10 cellular contexts compared by ENCODE assay signal in the genomic region with DNA sequence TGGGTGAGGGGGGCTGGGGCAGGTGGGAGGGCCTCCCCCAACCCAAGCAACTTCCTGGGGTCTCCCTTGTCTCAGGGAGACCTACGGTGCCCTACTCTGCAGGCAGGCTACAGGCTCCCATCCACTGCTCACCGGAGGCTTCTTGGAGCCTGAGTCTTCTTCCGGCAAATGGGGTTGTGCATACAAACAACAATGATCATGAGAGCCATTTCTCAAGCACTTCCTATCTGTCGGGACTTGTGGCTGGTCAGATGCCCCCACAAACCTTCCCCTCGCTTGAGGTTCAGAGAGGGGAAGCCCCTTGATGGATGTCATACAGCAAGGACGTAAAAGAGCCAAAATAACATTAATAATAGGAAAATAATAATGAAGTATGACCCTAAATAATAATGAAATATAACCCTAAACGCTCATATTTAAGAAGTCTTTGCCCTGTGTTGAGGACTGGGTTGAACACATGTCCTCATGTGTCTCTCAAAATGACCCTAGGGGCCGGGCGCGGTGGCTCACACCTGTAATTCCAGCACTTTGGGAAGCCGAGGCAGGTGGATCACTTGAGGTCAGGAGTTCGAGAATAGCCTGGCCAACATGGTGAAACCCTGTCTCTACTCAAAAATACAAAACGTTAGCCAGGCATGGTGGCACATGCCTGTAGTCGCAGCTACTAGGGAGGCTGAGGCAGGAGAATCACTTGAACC. TPM values are rescaled to one million over a fixed set of nuclear protein-coding genes. Genes with fewer than 3 reads are reported as not detected.
DNase-seq lines count a peak whose midpoint lies in the region; ATAC-seq and FAIRE-seq lines count a peak whose summit lies in the region.
"Had no signal": no experiment of that assay in that cellular context is flagged by ENCODE, and none has a peak within 500 bp of the region (broad histone marks: within the 10 kb centered on the region; RNA-seq: fewer than 3 reads in every experiment).

No MANE protein-coding gene starts in this region.

- peak; percentile 82 for FAIRE-seq in GM19239 (lab: Jason Lieb, UNC)

- no peaks in the 10 kb centered on the region for H3K27me3 ChIP-seq in CD4-positive, CD25-positive, alpha-beta regulatory T cell (ENCODE audit: control insufficient read depth, insufficient read depth, low read length)

- H3K36me3 ChIP-seq in CD4-positive, CD25-positive, alpha-beta regulatory T cell (ENCODE audit: control insufficient read depth, insufficient read depth, low read length) = peaks cover 14% of the 10 kb centered on the region
- H3K36me3 ChIP-seq: gastrocnemius medialis had no signal

- H3K4me3 ChIP-seq in CD4-positive, CD25-positive, alpha-beta regulatory T cell (ENCODE audit: low read depth, low read length) = peak overlapping the region; percentile 97

- H3K9me3 ChIP-seq in CD4-positive, CD25-positive, alpha-beta regulatory T cell (ENCODE audit: control insufficient read depth in 2 of 2, low read length in 2 of 2) = no peaks in the 10 kb centered on the region
- H3K9me3 ChIP-seq: gastrocnemius medialis had no signal

- peaks cover 19 to 87% (median 51%) of the 10 kb centered on the region in 4 donors for H3K4me1 Mint-ChIP-seq in CD4-positive, CD25-positive, alpha-beta regulatory T cell
- H3K4me1 Mint-ChIP-seq in activated naive CD4-positive, alpha-beta T cell treated with anti-CD3 and anti-CD28 coated beads, Interleukin-2, amount 50 U/mL, for 24 hours = peaks cover 82% of the 10 kb centered on the region
- peaks cover 65 to 71% of the 10 kb centered on the region in 2 donors for H3K4me1 Mint-ChIP-seq in natural killer cell treated with Interleukin-12 subunit alpha and Interleukin-12 subunit beta and Interleukin-15 and Interleukin-18, amount 100 ng/mL, for 72 hours (ENCODE audit: low read depth in 2 of 2)

- peaks cover 0 to 1% (median 0%) of the 10 kb centered on the region in 7 donors for H3K9me3 Mint-ChIP-seq in CD4-positive, CD25-positive, alpha-beta regulatory T cell
- H3K9me3 Mint-ChIP-seq in activated naive CD4-positive, alpha-beta T cell treated with anti-CD3 and anti-CD28 coated beads, Interleukin-2, amount 50 U/mL, for 24 hours = no peaks in the 10 kb centered on the region
- no peaks in the 10 kb centered on the region for H3K9me3 Mint-ChIP-seq in natural killer cell treated with Interleukin-12 subunit alpha and Interleukin-12 subunit beta and Interleukin-15 and Interleukin-18, amount 100 ng/mL, for 72 hours

- H3K27me3 Mint-ChIP-seq in CD4-positive, CD25-positive, alpha-beta regulatory T cell = no peaks in the 10 kb centered on the region
- H3K27me3 Mint-ChIP-seq in activated naive CD4-positive, alpha-beta T cell treated with anti-CD3 and anti-CD28 coated beads, Interleukin-2, amount 50 U/mL, for 24 hours = no peaks in the 10 kb centered on the region
- no peaks in the 10 kb centered on the region for H3K27me3 Mint-ChIP-seq in natural killer cell treated with Interleukin-12 subunit alpha and Interleukin-12 subunit beta and Interleukin-15 and Interleukin-18, amount 100 ng/mL, for 72 hours

- H3K4me1 ChIP-seq in CD4-positive, CD25-positive, alpha-beta regulatory T cell (ENCODE audit: control insufficient read depth, insufficient read depth, low read length, poor library complexity, severe bottlenecking) = peaks cover 67% of the 10 kb centered on the region

- peak overlapping the region; percentile 85 for H3K27ac ChIP-seq in CD4-positive, CD25-positive, alpha-beta regulatory T cell (ENCODE audit: insufficient read depth, low read length, poor library complexity, severe bottlenecking)

- DNase-seq in CD4-positive, CD25-positive, alpha-beta regulatory T cell = peak in 2 of 3 donors; percentile 37 to 78
- DNase-seq in GM19239 (ENCODE audit: insufficient read length, low spot score) (no peak), NCI-H187 treated with DMSO at 0.1 percent for 48 hours (lab: John Stamatoyannopoulos, UW) (no peak), middle frontal gyrus (ENCODE audit: extremely low spot score, low spot score) (no peak), retina (no peak)
- DNase-seq in natural killer cell treated with Interleukin-12 subunit alpha and Interleukin-12 subunit beta and Interleukin-15 and Interleukin-18, amount 100 ng/mL, for 72 hours (ENCODE audit: low spot score) = peak; percentile 65
- DNase-seq: gastrocnemius medialis, NCI-H2081 had no signal

- ATAC-seq in CD4-positive, CD25-positive, alpha-beta regulatory T cell (ENCODE audit: low read depth in 2 of 2) = peak; percentile 29 to 42
- ATAC-seq in natural killer cell treated with Interleukin-12 subunit alpha and Interleukin-12 subunit beta and Interleukin-15 and Interleukin-18, amount 100 ng/mL, for 72 hours = peak; percentile 77 to 78
- no peak for ATAC-seq in GM19324 (IDR thresholded peaks at IDR 0.05; ENCODE audit: low FRiP score, unreplicated experiment)
- ATAC-seq: gastrocnemius medialis had no signal

- H3K36me3 Mint-ChIP-seq in CD4-positive, CD25-positive, alpha-beta regulatory T cell = peaks cover 34% of the 10 kb centered on the region
- peaks cover 3% of the 10 kb centered on the region for H3K36me3 Mint-ChIP-seq in activated naive CD4-positive, alpha-beta T cell treated with anti-CD3 and anti-CD28 coated beads, Interleukin-2, amount 50 U/mL, for 24 hours
- H3K36me3 Mint-ChIP-seq in natural killer cell treated with Interleukin-12 subunit alpha and Interleukin-12 subunit beta and Interleukin-15 and Interleukin-18, amount 100 ng/mL, for 72 hours = peaks cover 14% of the 10 kb centered on the region

- H3K27ac Mint-ChIP-seq in CD4-positive, CD25-positive, alpha-beta regulatory T cell = peak overlapping the region; percentile 98 to 100 (median 99)
- peak overlapping the region; percentile 99 for H3K27ac Mint-ChIP-seq in activated naive CD4-positive, alpha-beta T cell treated with anti-CD3 and anti-CD28 coated beads, Interleukin-2, amount 50 U/mL, for 24 hours
- peak overlapping the region; percentile 100 for H3K27ac Mint-ChIP-seq in natural killer cell treated with Interleukin-12 subunit alpha and Interleukin-12 subunit beta and Interleukin-15 and Interleukin-18, amount 100 ng/mL, for 72 hours

- H3K4me3 Mint-ChIP-seq in CD4-positive, CD25-positive, alpha-beta regulatory T cell = peak overlapping the region; percentile 93 to 100 (median 100)
- peak overlapping the region; percentile 98 for H3K4me3 Mint-ChIP-seq in activated naive CD4-positive, alpha-beta T cell treated with anti-CD3 and anti-CD28 coated beads, Interleukin-2, amount 50 U/mL, for 24 hours
- peak overlapping the region; percentile 100 for H3K4me3 Mint-ChIP-seq in natural killer cell treated with Interleukin-12 subunit alpha and Interleukin-12 subunit beta and Interleukin-15 and Interleukin-18, amount 100 ng/mL, for 72 hours

RNA-seq across cellular contexts. Expression of a gene that starts 0.7 kb away (rescaled TPM):
- 351 TPM for total RNA-seq in CD4-positive, CD25-positive, alpha-beta regulatory T cell
- polyA plus RNA-seq in CD4-positive, CD25-positive, alpha-beta regulatory T cell = 100 to 1,000 TPM; 149 to 187 (median 162) TPM
- total RNA-seq in natural killer cell treated with Interleukin-12 subunit alpha and Interleukin-12 subunit beta and Interleukin-15 and Interleukin-18, amount 100 ng/mL, for 72 hours = 100 to 1,000 TPM; 102 to 122 TPM

RNA-seq across cellular contexts. Expression of a gene that starts 10.9 kb away (rescaled TPM):
- 8.6 TPM for total RNA-seq in CD4-positive, CD25-positive, alpha-beta regulatory T cell
- polyA plus RNA-seq in CD4-positive, CD25-positive, alpha-beta regulatory T cell = 1 to 10 TPM in 3 of 4 donors, under 1 TPM in 1; 0.81 to 2.0 (median 1.4) TPM
- 1 to 10 TPM; 4.2 to 5.3 TPM for total RNA-seq in natural killer cell treated with Interleukin-12 subunit alpha and Interleukin-12 subunit beta and Interleukin-15 and Interleukin-18, amount 100 ng/mL, for 72 hours

RNA-seq across cellular contexts. Expression of a gene that starts 26.3 kb away (rescaled TPM):
- total RNA-seq in CD4-positive, CD25-positive, alpha-beta regulatory T cell = not detected
- polyA plus RNA-seq in CD4-positive, CD25-positive, alpha-beta regulatory T cell = not detected
- total RNA-seq in natural killer cell treated with Interleukin-12 subunit alpha and Interleukin-12 subunit beta and Interleukin-15 and Interleukin-18, amount 100 ng/mL, for 72 hours = not detected

RNA-seq across cellular contexts. Expression of a gene that starts 27.7 kb away (rescaled TPM):
- not detected for total RNA-seq in CD4-positive, CD25-positive, alpha-beta regulatory T cell
- polyA plus RNA-seq in CD4-positive, CD25-positive, alpha-beta regulatory T cell = not detected
- total RNA-seq in natural killer cell treated with Interleukin-12 subunit alpha and Interleukin-12 subunit beta and Interleukin-15 and Interleukin-18, amount 100 ng/mL, for 72 hours = not detected
- total RNA-seq: gastrocnemius medialis had no signal

RNA-seq across cellular contexts. Expression of a gene that starts 52.1 kb away (rescaled TPM):
- total RNA-seq in CD4-positive, CD25-positive, alpha-beta regulatory T cell = not detected
- polyA plus RNA-seq in CD4-positive, CD25-positive, alpha-beta regulatory T cell = not detected
- under 1 TPM in 1 of 2 donors, not detected in 1; 0.56 TPM for total RNA-seq in natural killer cell treated with Interleukin-12 subunit alpha and Interleukin-12 subunit beta and Interleukin-15 and Interleukin-18, amount 100 ng/mL, for 72 hours
- total RNA-seq: gastrocnemius medialis had no signal

Comparison
In these comparisons a context has a peak if more than half of its experiments do, and no peak if none do; other contexts are left out.
1. DNase-seq: peak in CD4-positive, CD25-positive, alpha-beta regulatory T cell (2 of 3) and natural killer cell treated with Interleukin-12 subunit alpha and Interleukin-12 subunit beta and Interleukin-15 and Interleukin-18, amount 100 ng/mL, for 72 hours (single experiment); none in GM19239 (single experiment), NCI-H187 treated with DMSO at 0.1 percent for 48 hours (single experiment), middle frontal gyrus (single experiment) and retina (single experiment).
2. Peak in every context shown above with its lines, with median percentiles within 50 percentile points of each other: H3K27ac Mint-ChIP-seq and H3K4me3 Mint-ChIP-seq.